22 cellular contexts compared by ENCODE assay signal in the genomic region with DNA sequence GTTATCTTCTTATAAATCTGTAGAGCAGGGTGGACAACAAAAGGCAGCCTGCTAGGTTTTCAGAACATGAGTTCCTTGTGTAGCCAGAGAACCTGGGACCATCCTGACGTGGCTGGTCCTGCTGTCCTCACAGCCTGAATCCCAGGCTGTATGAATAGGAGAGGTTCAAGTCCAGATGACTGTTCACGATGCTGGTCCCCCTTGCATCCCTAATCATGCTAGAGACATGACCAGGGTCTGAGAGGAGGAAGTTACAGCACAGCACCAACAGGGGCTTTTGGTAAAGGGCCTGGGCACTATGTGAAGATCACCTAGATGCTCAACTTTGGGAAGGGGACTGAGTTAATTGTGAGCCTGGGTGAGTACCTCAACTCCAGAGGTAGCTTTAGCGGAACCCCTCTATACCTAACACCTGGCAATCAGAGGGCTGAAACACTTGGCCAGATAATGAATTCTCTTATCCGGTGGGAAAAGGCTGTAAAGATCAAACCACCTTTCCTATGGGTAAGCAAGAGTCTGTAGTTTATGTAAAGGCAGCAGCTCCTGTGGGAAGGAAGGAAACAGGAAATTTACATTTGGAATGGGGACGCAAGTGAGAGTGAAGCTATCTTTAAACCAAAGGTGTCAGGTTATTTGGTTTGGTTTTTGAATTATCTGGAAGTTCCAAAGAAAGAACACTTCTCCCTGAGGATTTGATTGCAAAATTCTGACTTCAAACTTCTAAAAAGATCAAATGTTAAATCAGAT.
DNase-seq lines count a peak whose midpoint lies in the region; ATAC-seq and TF ChIP-seq lines count a peak whose summit lies in the region.
"Had no signal": no experiment of that assay in that cellular context is flagged by ENCODE, and none has a peak within 500 bp of the region (broad histone marks: within the 10 kb centered on the region; RNA-seq: fewer than 3 reads in every experiment).

No MANE protein-coding gene starts in this region.

- H3K9ac ChIP-seq in mammary epithelial cell (ENCODE audit: insufficient read depth, low read length) = no peak overlapping the region
- H3K9ac ChIP-seq: KMS-11, parathyroid adenoma had no signal

- in situ Hi-C loops in mammary epithelial cell (cut with MboI; ENCODE audit: low sequenced_read_pairs in 2 of 2) = loop anchor here in 1 of 2 donors (10.0 kb wide), 1 partner anchor 161 kb away; no protein-coding TSS in a partner anchor

- dilution Hi-C loops in mammary epithelial cell (cut with HindIII; ENCODE audit: low sequenced_read_pairs) = no loop called here

- peaks cover 60% of the 10 kb centered on the region for H3K79me2 ChIP-seq in DOHH2 (ENCODE audit: control insufficient read depth, low read length)
- no peaks in the 10 kb centered on the region for H3K79me2 ChIP-seq in mammary epithelial cell (ENCODE audit: insufficient read depth, low read length)
- H3K79me2 ChIP-seq: parathyroid adenoma had no signal

- TF ChIP-seq CTCF in DOHH2 (IDR thresholded peaks at IDR 0.05; ENCODE audit: low read depth, low read length, poor library complexity, severe bottlenecking) (no peak), WTC11 (IDR thresholded peaks at IDR 0.05) (no peak), natural killer cell (IDR thresholded peaks at IDR 0.05) (no peak), mammary epithelial cell (conservative IDR thresholded peaks at IDR 0.05 in 1 of 2, IDR thresholded peaks at IDR 0.05 in 1 of 2; ENCODE audit: extremely low read depth in 1 of 2, insufficient read depth in 1 of 2, low read depth in 1 of 2, low read length in 2 of 2) (no peak)

- BruUV-seq in mammary epithelial cell (replicated peaks; lab: Mats Ljungman, UMichigan) = no TSS peak

- H3F3A ChIP-seq in DOHH2 (ENCODE audit: control insufficient read depth, insufficient read depth) = peaks cover 33% of the 10 kb centered on the region

- H3K4me3 Mint-ChIP-seq in WTC11 (no peak overlapping the region), natural killer cell (peak overlapping the region; percentile 91)

- H4K20me1 ChIP-seq in DOHH2 (ENCODE audit: control insufficient read depth, insufficient read depth, low read depth, low read length) (no peaks in the 10 kb centered on the region), mammary epithelial cell (ENCODE audit: insufficient read depth, low read length) (no peaks in the 10 kb centered on the region)

- ATAC-seq in WTC11 = peak; percentile 30; the same call in 1 of the 2 replicates
- peak in 2 of 3 donors; percentile 14 to 15 for ATAC-seq in natural killer cell
- no peak for ATAC-seq in HG02759 (IDR thresholded peaks at IDR 0.05; ENCODE audit: unreplicated experiment)
- ATAC-seq: left lobe of liver had no signal

- H3K27me3 Mint-ChIP-seq in WTC11 (ENCODE audit: low read depth) (no peaks in the 10 kb centered on the region), natural killer cell (ENCODE audit: low read depth in 2 of 2) (no peaks in the 10 kb centered on the region)
- H3K27me3 Mint-ChIP-seq: CD8-positive, alpha-beta memory T cell had no signal

- 93% methylated on average over 4 of the region's 5 CpGs for WGBS in mammary epithelial cell (ENCODE audit: low coverage, missing lambda C conversion rate)

- H3K4me3 ChIP-seq in DOHH2 (ENCODE audit: low read length) (peak overlapping the region; percentile 65), mammary epithelial cell (replicated peaks in 1 of 3; ENCODE audit: insufficient read depth in 1 of 3, low read depth in 2 of 3, low read length in 3 of 3) (no peak overlapping the region)
- H3K4me3 ChIP-seq: colonic mucosa, tibial nerve had no signal

- DNase-seq in NCI-H82 (lab: John Stamatoyannopoulos, UW) = peak; percentile 15
- no peak for DNase-seq in NCI-H82 treated with DMSO at 0.1 percent for 48 hours (lab: John Stamatoyannopoulos, UW; ENCODE audit: unreplicated experiment)
- DNase-seq in WTC11 (ENCODE audit: low spot score) = no peak
- DNase-seq in natural killer cell = no peak
- DNase-seq in HT-29 (ENCODE audit: low spot score) = no peak
- DNase-seq in mammary epithelial cell = no peak
- DNase-seq: activated effector memory CD4-positive, alpha-beta T cell treated with anti-CD3 and anti-CD28 coated beads, Interleukin-2, amount 50 U/mL, for 16 hours; CD8-positive, alpha-beta memory T cell; colonic mucosa; EL; GOT3; NCI-H1436 treated with DMSO at 0.1 percent for 48 hours; Right ventricle myocardium superior; stimulated activated CD4-positive, alpha-beta T cell treated with anti-CD3 and anti-CD28 coated beads, Interleukin-4, amount 100 ng/mL, for 4 hours; T1000 had no signal

- H2AFZ ChIP-seq in mammary epithelial cell (ENCODE audit: low read depth, low read length) = no peak overlapping the region
- H2AFZ ChIP-seq: parathyroid adenoma had no signal

- peaks cover 100% of the 10 kb centered on the region for H3K4me1 ChIP-seq in DOHH2 (ENCODE audit: control insufficient read depth, low read length)
- H3K4me1 ChIP-seq in mammary epithelial cell (ENCODE audit: insufficient read depth, low read length) = no peaks in the 10 kb centered on the region
- H3K4me1 ChIP-seq: colonic mucosa had no signal

- CTCF ChIA-PET in WTC11 (lab: Charles Lee) (interaction anchor here (0.5 to 2.2 kb wide), 7 partner anchors 11 to 412 kb away, joined by 3 to 8 read pairs (median 4); no protein-coding TSS in a partner anchor), mammary epithelial cell (lab: Charles Lee; ENCODE audit: low non-redundant PET) (no interaction called here)

- H3K9me3 Mint-ChIP-seq in WTC11 (no peaks in the 10 kb centered on the region), natural killer cell (no peaks in the 10 kb centered on the region)
- H3K9me3 Mint-ChIP-seq: CD8-positive, alpha-beta memory T cell had no signal

- H3K36me3 Mint-ChIP-seq in WTC11 (no peaks in the 10 kb centered on the region), natural killer cell (peaks cover 10% of the 10 kb centered on the region)
- H3K36me3 Mint-ChIP-seq: CD8-positive, alpha-beta memory T cell had no signal

- H3K36me3 ChIP-seq in DOHH2 (ENCODE audit: control insufficient read depth, low read length) = no peaks in the 10 kb centered on the region; the same call in 1 of the 2 replicates
- no peaks in the 10 kb centered on the region for H3K36me3 ChIP-seq in mammary epithelial cell (ENCODE audit: insufficient read depth, low read length)
- H3K36me3 ChIP-seq: colonic mucosa, tibial nerve had no signal

- no peaks in the 10 kb centered on the region for H3K9me2 ChIP-seq in DOHH2 (replicated peaks; ENCODE audit: control insufficient read depth, low read length)

- POLR2A ChIA-PET in WTC11 (lab: Charles Lee) = no interaction called here

- intact Hi-C loops in natural killer cell (cut with micrococcal nuclease) (loop anchor here (2.0 to 10.0 kb wide), 2 partner anchors 15 to 379 kb away; no protein-coding TSS in a partner anchor), mammary epithelial cell (cut with micrococcal nuclease) (no loop called here)

- H3K27me3 ChIP-seq in DOHH2 (ENCODE audit: control insufficient read depth, low read length) (no peaks in the 10 kb centered on the region), mammary epithelial cell (ENCODE audit: insufficient read depth, low read length) (peaks cover 5% of the 10 kb centered on the region)
- H3K27me3 ChIP-seq: colonic mucosa, tibial nerve had no signal

- peak overlapping the region; percentile 69 for H3K4me2 ChIP-seq in DOHH2 (ENCODE audit: low read length)
- no peak overlapping the region for H3K4me2 ChIP-seq in mammary epithelial cell (ENCODE audit: insufficient read depth, low read depth, low read length)
- H3K4me2 ChIP-seq: KMS-11 had no signal

- H3K9me3 ChIP-seq in DOHH2 (ENCODE audit: control insufficient read depth, insufficient read depth, low read length) (no peaks in the 10 kb centered on the region), mammary epithelial cell (replicated peaks; ENCODE audit: insufficient read depth, low read length) (no peaks in the 10 kb centered on the region)
- H3K9me3 ChIP-seq: colonic mucosa, tibial nerve had no signal

- no peak overlapping the region for H3K27ac Mint-ChIP-seq in WTC11
- peak overlapping the region; percentile 80 to 89 for H3K27ac Mint-ChIP-seq in natural killer cell

- H3K27ac ChIP-seq in DOHH2 (ENCODE audit: low read depth, low read length) (peak overlapping the region; percentile 92), mammary epithelial cell (ENCODE audit: insufficient read depth, low read depth, low read length) (no peak overlapping the region)
- H3K27ac ChIP-seq: colonic mucosa, epithelial cell of prostate, KMS-11, parathyroid adenoma had no signal

- H3K4me1 Mint-ChIP-seq in WTC11 = peaks cover 52% of the 10 kb centered on the region
- peaks cover 97% of the 10 kb centered on the region in 2 donors for H3K4me1 Mint-ChIP-seq in natural killer cell
- H3K4me1 Mint-ChIP-seq: CD8-positive, alpha-beta memory T cell had no signal

TF ChIP-seq in WTC11, 78 proteins besides CTCF, POLR2A, EP300 and RAD21:
- TF ChIP-seq, protein P1, sequence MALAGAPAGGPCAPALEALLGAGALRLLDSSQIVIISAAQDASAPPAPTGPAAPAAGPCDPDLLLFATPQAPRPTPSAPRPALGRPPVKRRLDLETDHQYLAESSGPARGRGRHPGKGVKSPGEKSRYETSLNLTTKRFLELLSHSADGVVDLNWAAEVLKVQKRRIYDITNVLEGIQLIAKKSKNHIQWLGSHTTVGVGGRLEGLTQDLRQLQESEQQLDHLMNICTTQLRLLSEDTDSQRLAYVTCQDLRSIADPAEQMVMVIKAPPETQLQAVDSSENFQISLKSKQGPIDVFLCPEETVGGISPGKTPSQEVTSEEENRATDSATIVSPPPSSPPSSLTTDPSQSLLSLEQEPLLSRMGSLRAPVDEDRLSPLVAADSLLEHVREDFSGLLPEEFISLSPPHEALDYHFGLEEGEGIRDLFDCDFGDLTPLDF (CRISPR knock-in tag; IDR thresholded peaks at IDR 0.05) = no peak
- TF ChIP-seq GTF2I (CRISPR knock-in tag; conservative IDR thresholded peaks at IDR 0.05) = no peak
